24 cellular contexts compared by ENCODE assay signal in the genomic region with DNA sequence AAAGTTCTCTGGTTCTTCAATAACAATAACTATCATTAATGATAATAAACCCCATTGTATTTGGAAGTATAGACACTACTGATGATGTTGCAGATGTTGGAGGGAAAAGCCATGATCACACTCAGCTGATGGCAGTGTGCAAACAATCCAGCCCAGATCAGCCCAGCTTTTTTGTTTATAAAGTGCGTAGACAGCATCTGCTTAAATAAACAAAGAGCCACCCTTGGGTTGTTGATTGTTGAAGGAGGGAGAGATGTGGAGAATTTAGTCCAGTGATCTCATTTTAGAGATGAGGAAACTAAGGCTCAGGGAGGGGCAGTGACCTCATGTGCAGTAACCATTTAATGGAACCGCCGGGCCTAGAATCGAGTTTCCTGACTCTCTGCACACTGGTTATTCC.
"Had no signal": no experiment of that assay in that cellular context is flagged by ENCODE, and none has a peak within 500 bp of the region (broad histone marks: within the 10 kb centered on the region; RNA-seq: fewer than 3 reads in every experiment).

No MANE protein-coding gene starts in this region.

- DNase-seq: dermis blood vessel endothelial cell; effector memory CD8-positive, alpha-beta T cell; erythroblast; esophagus squamous epithelium; foreskin melanocyte; glutamatergic neuron; heart right ventricle; hippocampal formation; left cardiac atrium; left lung; mesendoderm; midbrain; naive thymus-derived CD4-positive, alpha-beta T cell; right lobe of liver; small intestine; stimulated activated CD4-positive, alpha-beta T cell treated with anti-CD3 and anti-CD28 coated beads, Interleukin-15, amount 100 ng/mL, for 24 hours; stimulated activated CD4-positive, alpha-beta T cell treated with anti-CD3 and anti-CD28 coated beads, Interleukin-2, amount 100 ng/mL, for 48 hours; stimulated activated naive B cell treated with anti-CD40 and anti-IgM and Interleukin-4, amounts not matched to agents 10 μg/mL and 1 μg/mL and 100 μg/mL, for 72 hours; upper lobe of right lung; uterus had no signal

- H3K9me3 ChIP-seq: esophagus squamous epithelium, heart right ventricle, left lung, right lobe of liver, thoracic aorta, tibial nerve, upper lobe of right lung, uterus had no signal

- H2AFZ ChIP-seq: neural progenitor cell, parathyroid adenoma had no signal

- H3K27ac ChIP-seq: esophagus squamous epithelium, heart right ventricle, left lung, neural progenitor cell, parathyroid adenoma, right lobe of liver, thoracic aorta, tibial nerve, upper lobe of right lung, uterus had no signal

- H3K4me1 ChIP-seq: esophagus squamous epithelium, left lung, parathyroid adenoma, right lobe of liver, tibial nerve, upper lobe of right lung, uterus had no signal

- H3K4me2 ChIP-seq: neural progenitor cell had no signal

- H3K27me3 ChIP-seq: esophagus squamous epithelium, heart right ventricle, neural progenitor cell, right lobe of liver, tibial nerve, upper lobe of right lung, uterus had no signal

- ATAC-seq: effector memory CD8-positive, alpha-beta T cell; heart right ventricle; left cardiac atrium; left lung; naive thymus-derived CD4-positive, alpha-beta T cell; stimulated activated naive B cell treated with anti-CD40 and anti-IgM and Interleukin-4, amounts not matched to agents 10 μg/mL and 1 μg/mL and 100 μg/mL, for 72 hours; upper lobe of right lung had no signal

- H3K4me3 ChIP-seq: esophagus squamous epithelium, heart right ventricle, left lung, neural progenitor cell, right lobe of liver, thoracic aorta, tibial nerve, upper lobe of right lung, uterus had no signal

- H3K36me3 ChIP-seq: esophagus squamous epithelium, heart right ventricle, left lung, neural progenitor cell, right lobe of liver, thoracic aorta, tibial nerve, upper lobe of right lung, uterus had no signal

- H3K9ac ChIP-seq: neural progenitor cell, parathyroid adenoma had no signal
